In genomic region chr10:58932126-58932525, GRCh38 we compare ENCODE assay signal across 19 cellular contexts.
"Had no signal": no experiment of that assay in that cellular context is flagged by ENCODE, and none has a peak within 500 bp of the region (broad histone marks: within the 10 kb centered on the region; RNA-seq: fewer than 3 reads in every experiment).

No MANE protein-coding gene starts in this region.

- H3K9me3 ChIP-seq: lower lobe of right lung, right atrium auricular region, thoracic aorta had no signal

- H3K27ac Mint-ChIP-seq: activated CD4-positive, alpha-beta memory T cell treated with anti-CD3 and anti-CD28 coated beads for 36 hours; activated naive CD8-positive, alpha-beta T cell treated with anti-CD3 and anti-CD28 coated beads, Interleukin-2, amount 10 ng/mL, durations not matched to agents 7 days and 5 days; activated T-cell treated with anti-CD3 and anti-CD28 coated beads, Interleukin-2, amount 50 U/mL, for 72 hours; naive thymus-derived CD4-positive, alpha-beta T cell had no signal

- ATAC-seq: activated T-cell treated with anti-CD3 and anti-CD28 coated beads, Interleukin-2, amount 50 U/mL, for 72 hours; lower lobe of right lung; naive thymus-derived CD4-positive, alpha-beta T cell had no signal

- H3K4me1 Mint-ChIP-seq: activated naive CD8-positive, alpha-beta T cell treated with anti-CD3 and anti-CD28 coated beads, Interleukin-2, amount 10 ng/mL, durations not matched to agents 7 days and 5 days; naive thymus-derived CD4-positive, alpha-beta T cell had no signal

- H3K36me3 ChIP-seq: lower lobe of right lung, right atrium auricular region, stomach, thoracic aorta had no signal

- H3K4me3 ChIP-seq: lower lobe of right lung, right atrium auricular region, stomach, thoracic aorta had no signal

- H3K4me3 Mint-ChIP-seq: activated CD4-positive, alpha-beta memory T cell treated with anti-CD3 and anti-CD28 coated beads for 36 hours; activated naive CD8-positive, alpha-beta T cell treated with anti-CD3 and anti-CD28 coated beads, Interleukin-2, amount 10 ng/mL, durations not matched to agents 7 days and 5 days; activated T-cell treated with anti-CD3 and anti-CD28 coated beads, Interleukin-2, amount 50 U/mL, for 72 hours; naive thymus-derived CD4-positive, alpha-beta T cell had no signal

- H3K36me3 Mint-ChIP-seq: activated CD4-positive, alpha-beta memory T cell treated with anti-CD3 and anti-CD28 coated beads for 36 hours; activated naive CD8-positive, alpha-beta T cell treated with anti-CD3 and anti-CD28 coated beads, Interleukin-2, amount 10 ng/mL, durations not matched to agents 7 days and 5 days had no signal

- H3K4me1 ChIP-seq: lower lobe of right lung, right atrium auricular region, stomach had no signal

- DNase-seq: activated CD4-positive, alpha-beta memory T cell treated with anti-CD3 and anti-CD28 coated beads for 36 hours; activated CD8-positive, alpha-beta memory T cell treated with anti-CD3 and anti-CD28 coated beads, Interleukin-2, amount 50 U/mL, for 4 hours; activated gamma-delta T cell treated with Interleukin-2 at 50 U/mL for 16 hours; activated naive CD8-positive, alpha-beta T cell treated with anti-CD3 and anti-CD28 coated beads, Interleukin-2, amount 10 ng/mL, durations not matched to agents 7 days and 5 days; activated T-cell treated with anti-CD3 and anti-CD28 coated beads, Interleukin-2, amount 50 U/mL, for 72 hours; aorta; caudate nucleus; cortex of kidney; effector CD8-positive, alpha-beta T cell; glutamatergic neuron; lower lobe of right lung; naive thymus-derived CD4-positive, alpha-beta T cell; posterior cingulate gyrus; small intestine; stomach had no signal

- H3K27me3 ChIP-seq: right atrium auricular region, stomach had no signal

- H3K27ac ChIP-seq: epithelial cell of prostate, lower lobe of right lung, right atrium auricular region, stomach, thoracic aorta, VCaP had no signal
